Comparison of ENCODE assay signal across 16 cellular contexts in genomic region chr5:75964008-75964407, GRCh38.
A peak's percentile ranks its signal among the peaks of the same experiment; 100 is the strongest.
DNase-seq lines count a peak whose midpoint lies in the region; ATAC-seq, FAIRE-seq and TF ChIP-seq lines count a peak whose summit lies in the region.
"Had no signal": no experiment of that assay in that cellular context is flagged by ENCODE, and none has a peak within 500 bp of the region (broad histone marks: within the 10 kb centered on the region; RNA-seq: fewer than 3 reads in every experiment).

No MANE protein-coding gene starts in this region.

- ATAC-seq in GM21528 (IDR thresholded peaks at IDR 0.05; ENCODE audit: low FRiP score, unreplicated experiment) (peak; percentile 79), activated B cell treated with CpG ODN at 0.5 μM for 24 hours (ENCODE audit: low read depth) (peak; percentile 66), HG02970 (IDR thresholded peaks at IDR 0.05; ENCODE audit: low FRiP score, unreplicated experiment) (no peak)
- ATAC-seq: natural killer cell had no signal

- POLR2A ChIA-PET in activated B cell treated with CpG ODN at 0.5 μM for 24 hours (lab: Charles Lee), result no interaction called here

- no peaks in the 10 kb centered on the region for H3K27me3 Mint-ChIP-seq in activated B cell treated with CpG ODN at 0.5 μM for 24 hours

- intact Hi-C loops in activated B cell treated with CpG ODN at 0.5 μM for 24 hours (cut with micrococcal nuclease) (no loop called here), posterior cingulate gyrus (cut with DNase I) (no loop called here)

- H3K4me1 Mint-ChIP-seq in activated B cell treated with CpG ODN at 0.5 μM for 24 hours, result peaks cover 23% of the 10 kb centered on the region
- H3K4me1 Mint-ChIP-seq: natural killer cell had no signal

- no peaks in the 10 kb centered on the region for H3K36me3 Mint-ChIP-seq in activated B cell treated with CpG ODN at 0.5 μM for 24 hours (ENCODE audit: low read depth)
- H3K36me3 Mint-ChIP-seq: natural killer cell had no signal

- peaks cover 7% of the 10 kb centered on the region for H3K9me3 Mint-ChIP-seq in activated B cell treated with CpG ODN at 0.5 μM for 24 hours

- no peak for TF ChIP-seq CTCF in activated B cell treated with CpG ODN at 0.5 μM for 24 hours (IDR thresholded peaks at IDR 0.05)

- FAIRE-seq in GM12891 (lab: Jason Lieb, UNC), result no peak
- FAIRE-seq in frontal cortex (lab: Jason Lieb, UNC), result no peak

- no peak for TF ChIP-seq POLR2A in GM12891 (IDR thresholded peaks at IDR 0.05; ENCODE audit: low read depth, low read length)

- CTCF ChIA-PET in activated B cell treated with CpG ODN at 0.5 μM for 24 hours (lab: Charles Lee), result no interaction called here

- H3K27ac Mint-ChIP-seq in activated B cell treated with CpG ODN at 0.5 μM for 24 hours, result peak overlapping the region; percentile 51
- H3K27ac Mint-ChIP-seq: natural killer cell had no signal

- no peak overlapping the region for H3K4me3 Mint-ChIP-seq in activated B cell treated with CpG ODN at 0.5 μM for 24 hours
- H3K4me3 Mint-ChIP-seq: natural killer cell had no signal

- DNase-seq in GM12891 (ENCODE audit: insufficient read length, low spot score) (peak; percentile 3), Kasumi-1 (lab: John Stamatoyannopoulos, UW) (peak; percentile 79 to 80), activated B cell treated with CpG ODN at 0.5 μM for 24 hours (no peak), posterior cingulate gyrus (no peak), frontal cortex (ENCODE audit: low spot score in 2 of 2) (no peak)
- no peak for DNase-seq in stimulated activated CD4-positive, alpha-beta T cell treated with anti-CD3 and anti-CD28 coated beads, Interleukin-1b, Interleukin-23, amount 100 ng/mL, for 48 hours
- DNase-seq: activated CD8-positive, alpha-beta memory T cell treated with anti-CD3 and anti-CD28 coated beads for 24 hours; activated effector memory CD4-positive, alpha-beta T cell treated with Interleukin-2 at 50 U/mL for 16 hours; KG1; natural killer cell; NCI-H187 treated with DMSO at 0.1 percent for 48 hours; Right ventricle myocardium superior; T1000; transverse colon had no signal

TF ChIP-seq in GM12891, 5 proteins besides CTCF, POLR2A, EP300 and RAD21:
- TF ChIP-seq PAX5 (IDR thresholded peaks at IDR 0.05; ENCODE audit: insufficient read depth, low read length, severe bottlenecking) (no peak), TAF1 (IDR thresholded peaks at IDR 0.05; ENCODE audit: low read depth, low read length) (no peak), SPI1 (IDR thresholded peaks at IDR 0.05; ENCODE audit: low read depth, low read length) (peak; percentile 78)
TF ChIP-seq in GM12891: peak in this region for 1.

Comparison
In these comparisons a context has a peak if more than half of its experiments do, and no peak if none do; other contexts are left out.
1. DNase-seq: peak in GM12891 (single experiment) and Kasumi-1 (2 of 2); none in activated B cell treated with CpG ODN at 0.5 μM for 24 hours (single experiment), posterior cingulate gyrus (0 of 10), stimulated activated CD4-positive, alpha-beta T cell treated with anti-CD3 and anti-CD28 coated beads, Interleukin-1b, Interleukin-23, amount 100 ng/mL, for 48 hours (single experiment) and frontal cortex (0 of 2).